ENCODE assay signal across 1 cellular context in genomic region chr10:91551856-91552255, GRCh38.
TF ChIP-seq lines count a peak whose summit lies in the region.

No MANE protein-coding gene starts in this region.

TF ChIP-seq in HepG2, 621 proteins besides CTCF, POLR2A, EP300 and RAD21 (continued from another document):
- TF ChIP-seq GATAD2A (CRISPR knock-in tag; IDR thresholded peaks at IDR 0.05) (peak; percentile 59), ERF (CRISPR knock-in tag; IDR thresholded peaks at IDR 0.05) (peak; percentile 38; the same call in 1 of the 2 replicates), SNRNP70 (IDR thresholded peaks at IDR 0.05; ENCODE audit: low read depth, low read length) (no peak), SMAD9 (CRISPR knock-in tag; IDR thresholded peaks at IDR 0.05) (no peak), FUBP1 (CRISPR knock-in tag; IDR thresholded peaks at IDR 0.05; ENCODE audit: borderline replicate concordance) (no peak)
TF ChIP-seq in HepG2: peak in this region for 17.
